In genomic region chr9:89793551-89793950, GRCh38 we compare ENCODE assay signal across 30 cellular contexts.
DNase-seq lines count a peak whose midpoint lies in the region; ATAC-seq, FAIRE-seq and TF ChIP-seq lines count a peak whose summit lies in the region.
"Had no signal": no experiment of that assay in that cellular context is flagged by ENCODE, and none has a peak within 500 bp of the region (broad histone marks: within the 10 kb centered on the region; RNA-seq: fewer than 3 reads in every experiment).

No MANE protein-coding gene starts in this region.

- ATAC-seq in WTC11 (no peak), HG02610 (IDR thresholded peaks at IDR 0.05; ENCODE audit: unreplicated experiment) (no peak)
- ATAC-seq: CD8-positive, alpha-beta T cell; PC-3; Right ventricle myocardium inferior; SK-N-SH treated with all-trans-retinoic acid at 6 μM for 48 hours had no signal

- H3K36me3 ChIP-seq in spleen: no peaks in the 10 kb centered on the region
- H3K36me3 ChIP-seq: SJCRH30 had no signal

- H3K27me3 ChIP-seq in spleen (replicated peaks in 1 of 7): no peaks in the 10 kb centered on the region
- H3K27me3 ChIP-seq: SJCRH30 had no signal

- DNase-seq in Caki2 (ENCODE audit: low read depth) (peak; percentile 10), islet precursor cell (peak; percentile 29), mesenteric fat pad (ENCODE audit: low spot score) (peak; percentile 51), spleen (peak; percentile 28), WTC11 (ENCODE audit: low spot score) (no peak), GM12892 (ENCODE audit: insufficient read length) (no peak)
- DNase-seq: Caco-2; CD8-positive, alpha-beta T cell; DMS 273 treated with DMSO at 0.1 percent for 48 hours; DMS79; EL; GDM1; KG1; MM.1S; NCI-H1048; NCI-H1417; NCI-H1694; NCI-H2029 treated with DMSO at 0.1 percent for 48 hours; NCI-H524 treated with DMSO at 0.1 percent for 48 hours; NCI-H774; PC-3; SJCRH30 had no signal

- 0 out of 2 replicates have a peak, but pooled peaks cover under 1% of the 10 kb centered on the region for H3K4me1 Mint-ChIP-seq in WTC11
- H3K4me1 Mint-ChIP-seq: B cell had no signal

- no peak for TF ChIP-seq POLR2A in spleen (IDR thresholded peaks at IDR 0.05)
- no peak for TF ChIP-seq POLR2A in GM12892 (IDR thresholded peaks at IDR 0.05; ENCODE audit: low read depth, low read length)

- POLR2A ChIA-PET in WTC11 (lab: Charles Lee): no interaction called here

- no peaks in the 10 kb centered on the region for H3K9me3 Mint-ChIP-seq in WTC11
- H3K9me3 Mint-ChIP-seq: CD8-positive, alpha-beta T cell had no signal

- no peak overlapping the region for H3K27ac ChIP-seq in spleen
- H3K27ac ChIP-seq: 22Rv1, C4-2B, SJCRH30 had no signal

- H3K27ac Mint-ChIP-seq in WTC11: no peak overlapping the region
- H3K27ac Mint-ChIP-seq: B cell; CD8-positive, alpha-beta T cell had no signal

- H3K9me3 ChIP-seq in spleen: no peaks in the 10 kb centered on the region
- H3K9me3 ChIP-seq: Caco-2, SJCRH30 had no signal

- 0 out of 2 replicates have a peak, but pooled peaks cover under 1% of the 10 kb centered on the region for H3K27me3 Mint-ChIP-seq in WTC11 (ENCODE audit: low read depth)
- H3K27me3 Mint-ChIP-seq: B cell had no signal

- no peak for FAIRE-seq in GM12892 (lab: Jason Lieb, UNC)
- FAIRE-seq: GM18507, H54 had no signal

- no peaks in the 10 kb centered on the region for H3K4me1 ChIP-seq in spleen
- H3K4me1 ChIP-seq: Caco-2 had no signal

- H3K36me3 Mint-ChIP-seq in WTC11: no peaks in the 10 kb centered on the region
- H3K36me3 Mint-ChIP-seq: CD8-positive, alpha-beta T cell had no signal

- H3K4me3 ChIP-seq in spleen: no peak overlapping the region
- H3K4me3 ChIP-seq: SJCRH30 had no signal

- in situ Hi-C loops in Caki2 (cut with HindIII; ENCODE audit: low pct_unique_long_range_greater_than_20kb, low sequenced_read_pairs): no loop called here

- WGBS in spleen, 5 donors: 87 to 92% (median 88%) methylated on average over 7 of the region's 7 CpGs

- TF ChIP-seq CTCF in spleen (IDR thresholded peaks at IDR 0.05 in 8 of 11, conservative IDR thresholded peaks at IDR 0.05 in 3 of 11): no peak
- no peak for TF ChIP-seq CTCF in WTC11 (IDR thresholded peaks at IDR 0.05)

- H3K4me3 Mint-ChIP-seq in WTC11: no peak overlapping the region
- H3K4me3 Mint-ChIP-seq: B cell; CD8-positive, alpha-beta T cell had no signal

- intact Hi-C loops in spleen (cut with DNase I; ENCODE audit: low total_unique reads): no loop called here

- CTCF ChIA-PET in WTC11 (lab: Charles Lee): no interaction called here

TF ChIP-seq in WTC11, 78 proteins besides CTCF, POLR2A, EP300 and RAD21 (continues in another document):
- TF ChIP-seq MAX (CRISPR knock-in tag; IDR thresholded peaks at IDR 0.05) (no peak), EMX1 (CRISPR knock-in tag; IDR thresholded peaks at IDR 0.05) (no peak), KAT7 (CRISPR knock-in tag; IDR thresholded peaks at IDR 0.05; ENCODE audit: borderline replicate concordance) (no peak), PRDM15 (CRISPR knock-in tag; IDR thresholded peaks at IDR 0.05) (no peak), ATF6 (CRISPR knock-in tag; IDR thresholded peaks at IDR 0.05) (no peak), NFATC4 (CRISPR knock-in tag; IDR thresholded peaks at IDR 0.05) (no peak), ZNF416 (CRISPR knock-in tag; IDR thresholded peaks at IDR 0.05) (no peak), RELA (CRISPR knock-in tag; IDR thresholded peaks at IDR 0.05; ENCODE audit: borderline replicate concordance) (no peak), SP1 (CRISPR knock-in tag; conservative IDR thresholded peaks at IDR 0.05) (no peak), ZNF423 (CRISPR knock-in tag; IDR thresholded peaks at IDR 0.05) (no peak), MYBL2 (CRISPR knock-in tag; IDR thresholded peaks at IDR 0.05) (no peak), ZNF425 (CRISPR knock-in tag; conservative IDR thresholded peaks at IDR 0.05) (no peak), IRF1 (CRISPR knock-in tag; IDR thresholded peaks at IDR 0.05) (no peak), USF2 (CRISPR knock-in tag; IDR thresholded peaks at IDR 0.05) (no peak)

Comparison
In these comparisons a context has a peak if more than half of its experiments do, and no peak if none do; other contexts are left out.
1. DNase-seq: peak in Caki2 (single experiment), islet precursor cell (single experiment), mesenteric fat pad (single experiment) and spleen (single experiment); none in WTC11 (single experiment) and GM12892 (single experiment).